Comparison of ENCODE assay signal across 8 cellular contexts in genomic region chr10:30553625-30554442, GRCh38.
DNase-seq lines count a peak whose midpoint lies in the region; ATAC-seq and TF ChIP-seq lines count a peak whose summit lies in the region.

No MANE protein-coding gene starts in this region.

- H3K36me3 ChIP-seq in SK-N-MC (ENCODE audit: insufficient read depth, low read length), result no peaks in the 10 kb centered on the region
- H3K36me3 ChIP-seq in heart left ventricle, result no peaks in the 10 kb centered on the region

- H3K4me1 Mint-ChIP-seq in progenitor cell of endocrine pancreas (ENCODE audit: low read depth), result peaks cover 27% of the 10 kb centered on the region
- H3K4me1 Mint-ChIP-seq in natural killer cell treated with Interleukin-12 subunit alpha and Interleukin-12 subunit beta and Interleukin-15 and Interleukin-18, amount 100 ng/mL, for 72 hours (ENCODE audit: low read depth in 2 of 2), result peaks cover 5 to 14% of the 10 kb centered on the region in 2 donors

- intact Hi-C loops in heart left ventricle (cut with DNase I), result no loop called here

- H3K27me3 ChIP-seq in heart left ventricle, result no peaks in the 10 kb centered on the region

- H3K27ac Mint-ChIP-seq in progenitor cell of endocrine pancreas, result peak overlapping the region; percentile 4
- H3K27ac Mint-ChIP-seq in natural killer cell treated with Interleukin-12 subunit alpha and Interleukin-12 subunit beta and Interleukin-15 and Interleukin-18, amount 100 ng/mL, for 72 hours, result no peak overlapping the region

- ATAC-seq in heart left ventricle (peak; percentile 91 to 97 (median 96)), HG02610 (IDR thresholded peaks at IDR 0.05; ENCODE audit: unreplicated experiment) (no peak)
- ATAC-seq in natural killer cell treated with Interleukin-12 subunit alpha and Interleukin-12 subunit beta and Interleukin-15 and Interleukin-18, amount 100 ng/mL, for 72 hours, result no peak

- H3K27ac ChIP-seq in SK-N-MC (peak overlapping the region; percentile 79), heart left ventricle (peak overlapping the region; percentile 65 to 95 (median 76))

- H3K9me3 ChIP-seq in SK-N-MC (ENCODE audit: low read depth, low read length), result no peaks in the 10 kb centered on the region
- no peaks in the 10 kb centered on the region for H3K9me3 ChIP-seq in heart left ventricle

- H3K9me3 Mint-ChIP-seq in progenitor cell of endocrine pancreas (ENCODE audit: low read depth), result no peaks in the 10 kb centered on the region
- H3K9me3 Mint-ChIP-seq in natural killer cell treated with Interleukin-12 subunit alpha and Interleukin-12 subunit beta and Interleukin-15 and Interleukin-18, amount 100 ng/mL, for 72 hours, result no peaks in the 10 kb centered on the region

- no peaks in the 10 kb centered on the region for H3K27me3 Mint-ChIP-seq in progenitor cell of endocrine pancreas
- H3K27me3 Mint-ChIP-seq in natural killer cell treated with Interleukin-12 subunit alpha and Interleukin-12 subunit beta and Interleukin-15 and Interleukin-18, amount 100 ng/mL, for 72 hours, result no peaks in the 10 kb centered on the region

- H3K9ac ChIP-seq in SK-N-MC (ENCODE audit: insufficient read length), result no peak overlapping the region

- H3K4me1 ChIP-seq in heart left ventricle, result peaks cover 0 to 79% (median 8%) of the 10 kb centered on the region in 12 donors

- H3K4me3 ChIP-seq in SK-N-MC (peak overlapping the region; percentile 52), heart left ventricle (peak overlapping the region in 10 of 12 donors; percentile 25 to 47 (median 36))

- peak in 1 of 2 donors; percentile 35 for TF ChIP-seq POLR2A in heart left ventricle (IDR thresholded peaks at IDR 0.05)

- H3K36me3 Mint-ChIP-seq in progenitor cell of endocrine pancreas (ENCODE audit: insufficient read depth), result no peaks in the 10 kb centered on the region
- no peaks in the 10 kb centered on the region for H3K36me3 Mint-ChIP-seq in natural killer cell treated with Interleukin-12 subunit alpha and Interleukin-12 subunit beta and Interleukin-15 and Interleukin-18, amount 100 ng/mL, for 72 hours

- TF ChIP-seq CTCF in heart left ventricle (IDR thresholded peaks at IDR 0.05), result no peak
- TF ChIP-seq CTCF in progenitor cell of endocrine pancreas (IDR thresholded peaks at IDR 0.05; ENCODE audit: unreplicated experiment), result no peak

- WGBS in heart left ventricle, 4 donors, result 17 to 25% (median 21%) methylated on average over 12 of the region's 12 CpGs

- H3K4me3 Mint-ChIP-seq in progenitor cell of endocrine pancreas (ENCODE audit: low read depth), result no peak overlapping the region
- H3K4me3 Mint-ChIP-seq in natural killer cell treated with Interleukin-12 subunit alpha and Interleukin-12 subunit beta and Interleukin-15 and Interleukin-18, amount 100 ng/mL, for 72 hours, result no peak overlapping the region

- DNase-seq in DMS53 treated with DMSO at 0.1 percent for 48 hours (lab: John Stamatoyannopoulos, UW; ENCODE audit: unreplicated experiment) (peak; percentile 79), SK-N-MC (ENCODE audit: low read depth, low spot score) (no peak), heart left ventricle (peak; percentile 71 to 89 (median 81)), progenitor cell of endocrine pancreas (ENCODE audit: low spot score, unreplicated experiment) (no peak), NCI-H2107 (lab: John Stamatoyannopoulos, UW) (no peak)
- no peak for DNase-seq in natural killer cell treated with Interleukin-12 subunit alpha and Interleukin-12 subunit beta and Interleukin-15 and Interleukin-18, amount 100 ng/mL, for 72 hours (ENCODE audit: low spot score)
- no peak for DNase-seq in stimulated activated CD4-positive, alpha-beta T cell treated with anti-CD3 and anti-CD28 coated beads, Interleukin-2, amount 100 ng/mL, for 48 hours

Comparison
In these comparisons a context has a peak if more than half of its experiments do, and no peak if none do; other contexts are left out.
1. DNase-seq: peak in DMS53 treated with DMSO at 0.1 percent for 48 hours (single experiment) and heart left ventricle (5 of 5); none in SK-N-MC (single experiment), progenitor cell of endocrine pancreas (single experiment), NCI-H2107 (single experiment), natural killer cell treated with Interleukin-12 subunit alpha and Interleukin-12 subunit beta and Interleukin-15 and Interleukin-18, amount 100 ng/mL, for 72 hours (single experiment) and stimulated activated CD4-positive, alpha-beta T cell treated with anti-CD3 and anti-CD28 coated beads, Interleukin-2, amount 100 ng/mL, for 48 hours (0 of 2).
2. ATAC-seq: peak in heart left ventricle (4 of 4); none in natural killer cell treated with Interleukin-12 subunit alpha and Interleukin-12 subunit beta and Interleukin-15 and Interleukin-18, amount 100 ng/mL, for 72 hours (0 of 2) and HG02610 (single experiment).